Comparison of ENCODE assay signal across 9 cellular contexts in genomic region chr2:27085670-27086089, GRCh38. TPM values are rescaled to one million over a fixed set of nuclear protein-coding genes. Genes with fewer than 3 reads are reported as not detected.
DNase-seq lines count a peak whose midpoint lies in the region; ATAC-seq, FAIRE-seq and TF ChIP-seq lines count a peak whose summit lies in the region.
"Had no signal": no experiment of that assay in that cellular context is flagged by ENCODE, and none has a peak within 500 bp of the region (broad histone marks: within the 10 kb centered on the region; RNA-seq: fewer than 3 reads in every experiment).

No MANE protein-coding gene starts in this region.

- no peak overlapping the region for H3K4ac ChIP-seq in neuronal stem cell (ENCODE audit: low read length)

- H3K9me3 ChIP-seq in neuronal stem cell (replicated peaks in 1 of 2; ENCODE audit: control insufficient read depth in 2 of 2, insufficient read depth in 1 of 2, low read depth in 1 of 2, low read length in 2 of 2) = no peaks in the 10 kb centered on the region

- DNase-seq in DMS 273 (lab: John Stamatoyannopoulos, UW; ENCODE audit: unreplicated experiment) (peak; percentile 56), DMS 273 treated with DMSO at 0.1 percent for 48 hours (lab: John Stamatoyannopoulos, UW) (no peak), H54 (ENCODE audit: insufficient read length, low spot score) (peak; percentile 57), NCI-H2196 treated with DMSO at 0.1 percent for 48 hours (lab: John Stamatoyannopoulos, UW; ENCODE audit: unreplicated experiment) (peak; percentile 6), head of caudate nucleus (peak; percentile 53 to 89 (median 72)), neuronal stem cell (ENCODE audit: low spot score) (no peak)

- no peak for ATAC-seq in HG02885 (IDR thresholded peaks at IDR 0.05; ENCODE audit: poor library complexity, unreplicated experiment)

- intact Hi-C loops in head of caudate nucleus (cut with DNase I) = loop anchor here (5.0 to 10.0 kb wide), 3 partner anchors 33 to 123 kb away; partner anchors contain the start of genes AGBL5 and TMEM214

- H3K79me1 ChIP-seq in neuronal stem cell (ENCODE audit: low read depth, low read length) = no peaks in the 10 kb centered on the region

- H3K27me3 Mint-ChIP-seq in activated naive CD4-positive, alpha-beta T cell treated with anti-CD3 and anti-CD28 coated beads, Interleukin-2, amount 50 U/mL, for 24 hours = no peaks in the 10 kb centered on the region

- H4K91ac ChIP-seq in neuronal stem cell (ENCODE audit: low read depth, low read length, poor library complexity) = no peak overlapping the region

- WGBS in neuronal stem cell (ENCODE audit: extremely low coverage in 2 of 2, insufficient read length in 2 of 2, insufficient replicate concordance in 1 of 2), 2 donors = no CpG with 5 or more reads among the region's 38 CpGs

- peak; percentile 42; the same call in 1 of the 2 replicates for TF ChIP-seq POLR2A in H54 (IDR thresholded peaks at IDR 0.05; ENCODE audit: low read depth, low read length)

- peaks cover 8 to 25% of the 10 kb centered on the region in 2 donors for H3K4me1 ChIP-seq in neuronal stem cell (ENCODE audit: control insufficient read depth in 2 of 2, insufficient read depth in 1 of 2, low read depth in 1 of 2, low read length in 2 of 2)

- no peak overlapping the region for H2AK5ac ChIP-seq in neuronal stem cell (ENCODE audit: low read depth, low read length)

- H4K8ac ChIP-seq in neuronal stem cell (ENCODE audit: low read depth, low read length) = no peak overlapping the region

- H3K9me3 Mint-ChIP-seq in activated naive CD4-positive, alpha-beta T cell treated with anti-CD3 and anti-CD28 coated beads, Interleukin-2, amount 50 U/mL, for 24 hours = no peaks in the 10 kb centered on the region

- H2BK5ac ChIP-seq in neuronal stem cell (ENCODE audit: low read length) = peak overlapping the region; percentile 67

- H3K18ac ChIP-seq in neuronal stem cell (ENCODE audit: low read length) = peak overlapping the region; percentile 96

- H3K23ac ChIP-seq in neuronal stem cell (ENCODE audit: low read depth, low read length, poor library complexity) = peak overlapping the region; percentile 89

- peak overlapping the region; percentile 88 for H3K4me3 Mint-ChIP-seq in activated naive CD4-positive, alpha-beta T cell treated with anti-CD3 and anti-CD28 coated beads, Interleukin-2, amount 50 U/mL, for 24 hours

- no peaks in the 10 kb centered on the region for H3K36me3 Mint-ChIP-seq in activated naive CD4-positive, alpha-beta T cell treated with anti-CD3 and anti-CD28 coated beads, Interleukin-2, amount 50 U/mL, for 24 hours

- no peak overlapping the region for H2BK120ac ChIP-seq in neuronal stem cell (ENCODE audit: low read depth, low read length)

- H2BK15ac ChIP-seq in neuronal stem cell (ENCODE audit: low read length) = peak overlapping the region; percentile 61

- H3K4me3 ChIP-seq in neuronal stem cell (ENCODE audit: low read length in 2 of 2) = peak overlapping the region; percentile 74

- no peak overlapping the region for H2BK12ac ChIP-seq in neuronal stem cell (ENCODE audit: low read length)

- H3K27ac ChIP-seq in neuronal stem cell (replicated peaks; ENCODE audit: low read length) = no peak overlapping the region

- peak overlapping the region; percentile 88 for H3K9ac ChIP-seq in neuronal stem cell (ENCODE audit: low read depth, low read length, poor library complexity)

- H3K27ac Mint-ChIP-seq in activated naive CD4-positive, alpha-beta T cell treated with anti-CD3 and anti-CD28 coated beads, Interleukin-2, amount 50 U/mL, for 24 hours = no peak overlapping the region

- H3K36me3 ChIP-seq in neuronal stem cell (replicated peaks in 1 of 2; ENCODE audit: control insufficient read depth in 2 of 2, insufficient read depth in 2 of 2, low read length in 2 of 2) = no peaks in the 10 kb centered on the region

- peak overlapping the region; percentile 93 for H3K4me2 ChIP-seq in neuronal stem cell (ENCODE audit: insufficient read depth, low read length, poor library complexity, severe bottlenecking)

- no peak for FAIRE-seq in H54 (lab: Jason Lieb, UNC)
- FAIRE-seq: A204.1 had no signal

- H3K14ac ChIP-seq in neuronal stem cell (ENCODE audit: low read length) = peak overlapping the region; percentile 91

- H3K27me3 ChIP-seq in neuronal stem cell (ENCODE audit: control insufficient read depth in 3 of 3, insufficient read depth in 3 of 3, low read depth in 1 of 3, low read length in 3 of 3) = peaks cover 0 to 6% (median 6%) of the 10 kb centered on the region in 3 experiments

- H3K4me1 Mint-ChIP-seq in activated naive CD4-positive, alpha-beta T cell treated with anti-CD3 and anti-CD28 coated beads, Interleukin-2, amount 50 U/mL, for 24 hours = peaks cover 21% of the 10 kb centered on the region

- H2AFZ ChIP-seq in neuronal stem cell (ENCODE audit: low read length) = peak overlapping the region; percentile 95

RNA-seq across cellular contexts. Expression of gene KHK, which starts 0.9 kb away (rescaled TPM):
- polyA plus RNA-seq in neuronal stem cell (2013, experiment 1 of 2) = 3.8 TPM
- polyA plus RNA-seq in neuronal stem cell (2013, experiment 2 of 2) = 3.7 TPM

RNA-seq across cellular contexts. Expression of gene EMILIN1, which starts 7.3 kb away (rescaled TPM):
- polyA plus RNA-seq in neuronal stem cell (2013, experiment 1 of 2) = 3.0 TPM
- polyA plus RNA-seq in neuronal stem cell (2013, experiment 2 of 2) = 2.9 TPM

RNA-seq across cellular contexts. Expression of gene OST4, which starts 14.2 kb away (rescaled TPM):
- polyA plus RNA-seq in neuronal stem cell (2013, experiment 1 of 2) = 668 TPM
- polyA plus RNA-seq in neuronal stem cell (2013, experiment 2 of 2) = 664 TPM

RNA-seq across cellular contexts. Expression of gene CGREF1, which starts 33.2 kb away (rescaled TPM):
- polyA plus RNA-seq in neuronal stem cell (2013, experiment 1 of 2) = 4.3 TPM
- polyA plus RNA-seq in neuronal stem cell (2013, experiment 2 of 2) = 4.5 TPM

RNA-seq across cellular contexts. Expression of gene AGBL5, which starts 34.2 kb away (rescaled TPM):
- 79.9 TPM for polyA plus RNA-seq in neuronal stem cell (2013, experiment 1 of 2)
- polyA plus RNA-seq in neuronal stem cell (2013, experiment 2 of 2) = 78.2 TPM

Comparison
In these comparisons a context has a peak if more than half of its experiments do, and no peak if none do; other contexts are left out.
1. DNase-seq: peak in DMS 273 (single experiment), H54 (single experiment), NCI-H2196 treated with DMSO at 0.1 percent for 48 hours (single experiment) and head of caudate nucleus (42 of 42); none in DMS 273 treated with DMSO at 0.1 percent for 48 hours (single experiment) and neuronal stem cell (single experiment).